In genomic region chr1:207852576-207853371, GRCh38 we compare ENCODE assay signal across 17 cellular contexts. TPM values are rescaled to one million over a fixed set of nuclear protein-coding genes. Genes with fewer than 3 reads are reported as not detected.
A peak's percentile ranks its signal among the peaks of the same experiment; 100 is the strongest.
DNase-seq lines count a peak whose midpoint lies in the region; ATAC-seq and TF ChIP-seq lines count a peak whose summit lies in the region.
"Had no signal": no experiment of that assay in that cellular context is flagged by ENCODE, and none has a peak within 500 bp of the region (broad histone marks: within the 10 kb centered on the region; RNA-seq: fewer than 3 reads in every experiment).

No MANE protein-coding gene starts in this region.

- CTCF ChIA-PET in WTC11 (lab: Charles Lee) = interaction anchor here (1.3 to 1.5 kb wide), 3 partner anchors 9 to 32 kb away, joined by 3 to 8 read pairs (median 3); no protein-coding TSS in a partner anchor

- H3K14ac ChIP-seq in mesenchymal stem cell (ENCODE audit: low read length in 2 of 2) = no peak overlapping the region

- no peak overlapping the region for H3K4me2 ChIP-seq in mesenchymal stem cell (ENCODE audit: low read length, poor library complexity, severe bottlenecking)

- ATAC-seq in activated naive CD8-positive, alpha-beta T cell treated with anti-CD3 and anti-CD28 coated beads, Interleukin-2, amount 10 ng/mL, durations not matched to agents 7 days and 5 days (ENCODE audit: low read depth) = no peak
- ATAC-seq in WTC11 = peak; percentile 47; the same call in 1 of the 2 replicates
- no peak for ATAC-seq in GM18873 (IDR thresholded peaks at IDR 0.05; ENCODE audit: low FRiP score, unreplicated experiment)

- no peak overlapping the region for H3K23ac ChIP-seq in mesenchymal stem cell (ENCODE audit: low read length in 2 of 2)

- in situ Hi-C loops in ACHN (cut with HindIII; ENCODE audit: low pct_ligation_motif_present, low pct_unique_long_range_greater_than_20kb, low sequenced_read_pairs) = no loop called here

- H3K27ac Mint-ChIP-seq in activated naive CD8-positive, alpha-beta T cell treated with anti-CD3 and anti-CD28 coated beads, Interleukin-2, amount 10 ng/mL, durations not matched to agents 7 days and 5 days = peak overlapping the region; percentile 47
- no peak overlapping the region for H3K27ac Mint-ChIP-seq in activated naive CD8-positive, alpha-beta T cell treated with anti-CD3 and anti-CD28 coated beads for 36 hours
- H3K27ac Mint-ChIP-seq in WTC11 (no peak overlapping the region), type B pancreatic cell (no peak overlapping the region)

- H3K27me3 ChIP-seq in mesenchymal stem cell (ENCODE audit: control insufficient read depth in 1 of 2, insufficient read depth in 1 of 2, low read length in 2 of 2) (no peaks in the 10 kb centered on the region), thyroid gland (no peaks in the 10 kb centered on the region)
- H3K27me3 ChIP-seq: adrenal gland, right lobe of liver had no signal

- intact Hi-C loops in thyroid gland (cut with DNase I) = no loop called here

- H3K4me1 Mint-ChIP-seq in activated naive CD8-positive, alpha-beta T cell treated with anti-CD3 and anti-CD28 coated beads, Interleukin-2, amount 10 ng/mL, durations not matched to agents 7 days and 5 days = peaks cover 62% of the 10 kb centered on the region
- peaks cover 70% of the 10 kb centered on the region for H3K4me1 Mint-ChIP-seq in activated naive CD8-positive, alpha-beta T cell treated with anti-CD3 and anti-CD28 coated beads for 36 hours
- H3K4me1 Mint-ChIP-seq in WTC11 (peaks cover 11% of the 10 kb centered on the region), type B pancreatic cell (ENCODE audit: unreplicated experiment) (peaks cover 17% of the 10 kb centered on the region)

- no peak overlapping the region for H2AFZ ChIP-seq in mesenchymal stem cell (ENCODE audit: low read depth, low read length)

- H3K18ac ChIP-seq in mesenchymal stem cell (ENCODE audit: low read depth in 1 of 2, low read length in 2 of 2) = no peak overlapping the region

- no peak overlapping the region for H2BK5ac ChIP-seq in mesenchymal stem cell (ENCODE audit: low read depth, low read length, poor library complexity, severe bottlenecking)

- WGBS in mesenchymal stem cell = 89% methylated on average over 9 of the region's 9 CpGs
- WGBS in thyroid gland, 2 donors = 63 to 74% methylated on average over 9 of the region's 9 CpGs

- no peak for DNase-seq in activated naive CD8-positive, alpha-beta T cell treated with anti-CD3 and anti-CD28 coated beads, Interleukin-2, amount 10 ng/mL, durations not matched to agents 7 days and 5 days
- DNase-seq in activated naive CD8-positive, alpha-beta T cell treated with anti-CD3 and anti-CD28 coated beads for 36 hours = no peak
- DNase-seq in WTC11 (ENCODE audit: low spot score) (no peak), mesenchymal stem cell (no peak), thyroid gland (no peak), ACHN (no peak), type B pancreatic cell (ENCODE audit: extremely low spot score, unreplicated experiment) (no peak)
- DNase-seq: DMS 273 treated with DMSO at 0.1 percent for 48 hours, H9, hippocampal formation, NCI-H1436, right lobe of liver, SIG-M5 had no signal

- no peak overlapping the region for H3K27ac ChIP-seq in mesenchymal stem cell (ENCODE audit: low read length, poor library complexity, severe bottlenecking)
- peak overlapping the region in 2 of 3 donors; percentile 32 to 71 for H3K27ac ChIP-seq in thyroid gland
- H3K27ac ChIP-seq: right lobe of liver had no signal

- TF ChIP-seq POLR2A in thyroid gland (IDR thresholded peaks at IDR 0.05) = no peak

- no peak overlapping the region for H2BK12ac ChIP-seq in mesenchymal stem cell (ENCODE audit: low read length in 2 of 2)

- H3K4me3 Mint-ChIP-seq in activated naive CD8-positive, alpha-beta T cell treated with anti-CD3 and anti-CD28 coated beads, Interleukin-2, amount 10 ng/mL, durations not matched to agents 7 days and 5 days = peak overlapping the region; percentile 55
- no peak overlapping the region for H3K4me3 Mint-ChIP-seq in activated naive CD8-positive, alpha-beta T cell treated with anti-CD3 and anti-CD28 coated beads for 36 hours
- H3K4me3 Mint-ChIP-seq in WTC11 = no peak overlapping the region
- no peak overlapping the region for H3K4me3 Mint-ChIP-seq in type B pancreatic cell
- H3K4me3 Mint-ChIP-seq: H9 had no signal

- peak overlapping the region; percentile 24 for H3K9ac ChIP-seq in mesenchymal stem cell (ENCODE audit: low read length)

- no peak overlapping the region for H2BK15ac ChIP-seq in mesenchymal stem cell (ENCODE audit: low read depth, poor library complexity, severe bottlenecking)

- peaks cover 20% of the 10 kb centered on the region for H3K79me1 ChIP-seq in mesenchymal stem cell (replicated peaks; ENCODE audit: low read length, poor library complexity, severe bottlenecking)

- peaks cover 42% of the 10 kb centered on the region for H3K36me3 Mint-ChIP-seq in activated naive CD8-positive, alpha-beta T cell treated with anti-CD3 and anti-CD28 coated beads, Interleukin-2, amount 10 ng/mL, durations not matched to agents 7 days and 5 days
- peaks cover 37% of the 10 kb centered on the region for H3K36me3 Mint-ChIP-seq in activated naive CD8-positive, alpha-beta T cell treated with anti-CD3 and anti-CD28 coated beads for 36 hours
- no peaks in the 10 kb centered on the region for H3K36me3 Mint-ChIP-seq in WTC11
- peaks cover 5% of the 10 kb centered on the region for H3K36me3 Mint-ChIP-seq in type B pancreatic cell

- H3K36me3 ChIP-seq in mesenchymal stem cell (ENCODE audit: control insufficient read depth in 1 of 2, insufficient read depth in 2 of 2, low read depth in 1 of 2, low read length in 2 of 2) (no peaks in the 10 kb centered on the region), thyroid gland (no peaks in the 10 kb centered on the region)
- H3K36me3 ChIP-seq: adrenal gland, right lobe of liver had no signal

- H3K9me3 Mint-ChIP-seq in activated naive CD8-positive, alpha-beta T cell treated with anti-CD3 and anti-CD28 coated beads, Interleukin-2, amount 10 ng/mL, durations not matched to agents 7 days and 5 days = no peaks in the 10 kb centered on the region
- no peaks in the 10 kb centered on the region for H3K9me3 Mint-ChIP-seq in activated naive CD8-positive, alpha-beta T cell treated with anti-CD3 and anti-CD28 coated beads for 36 hours
- H3K9me3 Mint-ChIP-seq in WTC11 = no peaks in the 10 kb centered on the region
- H3K9me3 Mint-ChIP-seq in type B pancreatic cell = no peaks in the 10 kb centered on the region
- H3K9me3 Mint-ChIP-seq: H9 had no signal

- POLR2A ChIA-PET in activated naive CD8-positive, alpha-beta T cell treated with anti-CD3 and anti-CD28 coated beads, Interleukin-2, amount 10 ng/mL, durations not matched to agents 7 days and 5 days (lab: Charles Lee) = interaction anchor here (0.6 kb wide), 1 partner anchor 9 kb away, joined by 3 read pairs; no protein-coding TSS in a partner anchor
- POLR2A ChIA-PET in WTC11 (lab: Charles Lee) = no interaction called here

- H3K27me3 Mint-ChIP-seq in activated naive CD8-positive, alpha-beta T cell treated with anti-CD3 and anti-CD28 coated beads, Interleukin-2, amount 10 ng/mL, durations not matched to agents 7 days and 5 days = no peaks in the 10 kb centered on the region
- no peaks in the 10 kb centered on the region for H3K27me3 Mint-ChIP-seq in activated naive CD8-positive, alpha-beta T cell treated with anti-CD3 and anti-CD28 coated beads for 36 hours
- no peaks in the 10 kb centered on the region for H3K27me3 Mint-ChIP-seq in WTC11 (ENCODE audit: low read depth)
- H3K27me3 Mint-ChIP-seq in type B pancreatic cell = no peaks in the 10 kb centered on the region

- no peak overlapping the region for H2AK5ac ChIP-seq in mesenchymal stem cell (ENCODE audit: low read length, severe bottlenecking)

- no peak overlapping the region for H4K8ac ChIP-seq in mesenchymal stem cell (ENCODE audit: low read length)

- no peak overlapping the region for H3K4me3 ChIP-seq in mesenchymal stem cell (ENCODE audit: insufficient read depth in 1 of 2, low read depth in 1 of 2, low read length in 2 of 2)
- H3K4me3 ChIP-seq in thyroid gland (replicated peaks in 1 of 3) = no peak overlapping the region
- H3K4me3 ChIP-seq: adrenal gland, K562, right lobe of liver had no signal

- H3K4me1 ChIP-seq in mesenchymal stem cell (ENCODE audit: control insufficient read depth, insufficient read depth, low read depth, low read length) = peaks cover 5% of the 10 kb centered on the region
- peaks cover 21 to 56% of the 10 kb centered on the region in 2 donors for H3K4me1 ChIP-seq in thyroid gland

- H3K4ac ChIP-seq in mesenchymal stem cell (ENCODE audit: low read depth in 1 of 2, low read length in 2 of 2) = no peak overlapping the region

- no peak overlapping the region for H2BK120ac ChIP-seq in mesenchymal stem cell (ENCODE audit: low read depth, low read length)

- no peaks in the 10 kb centered on the region for H3K9me3 ChIP-seq in mesenchymal stem cell (ENCODE audit: control insufficient read depth, low read length)
- H3K9me3 ChIP-seq in thyroid gland = no peaks in the 10 kb centered on the region
- H3K9me3 ChIP-seq: adrenal gland, right lobe of liver had no signal

- no peak overlapping the region for H4K91ac ChIP-seq in mesenchymal stem cell (ENCODE audit: low read length)

- no peak for TF ChIP-seq CTCF in WTC11 (IDR thresholded peaks at IDR 0.05)
- TF ChIP-seq CTCF in thyroid gland (IDR thresholded peaks at IDR 0.05) = no peak
- no peak for TF ChIP-seq CTCF in type B pancreatic cell (conservative IDR thresholded peaks at IDR 0.05)

TF ChIP-seq in WTC11, 78 proteins besides CTCF, POLR2A, EP300 and RAD21:
- TF ChIP-seq PRRX2 (CRISPR knock-in tag; IDR thresholded peaks at IDR 0.05) = no peak
- TF ChIP-seq SMAD3 (CRISPR knock-in tag; IDR thresholded peaks at IDR 0.05; ENCODE audit: borderline replicate concordance) = no peak
- no peak for TF ChIP-seq GTF2I (CRISPR knock-in tag; conservative IDR thresholded peaks at IDR 0.05)
- TF ChIP-seq USF2 (CRISPR knock-in tag; IDR thresholded peaks at IDR 0.05) = no peak

RNA-seq across cellular contexts. Expression of gene CD34, which starts 58.2 kb away (rescaled TPM):
- not detected for total RNA-seq in activated naive CD8-positive, alpha-beta T cell treated with anti-CD3 and anti-CD28 coated beads, Interleukin-2, amount 10 ng/mL, durations not matched to agents 7 days and 5 days
- total RNA-seq in activated naive CD8-positive, alpha-beta T cell treated with anti-CD3 and anti-CD28 coated beads for 36 hours = under 1 TPM in 1 of 2 experiments, not detected in 1; 0.02 TPM
- 0.18 to 0.35 TPM (median 0.27 TPM) in 3 replicates for total RNA-seq in WTC11 (2021)
- 0.10 TPM for polyA plus RNA-seq in mesenchymal stem cell (2013, experiment 1 of 2)
- polyA plus RNA-seq in mesenchymal stem cell (2013, experiment 2 of 2) = 0.10 TPM
- total RNA-seq in thyroid gland = 10 to 100 TPM; 20.7 to 38.8 (median 27.8) TPM
- total RNA-seq in type B pancreatic cell (ENCODE audit: low replicate concordance) = 0.34 TPM in 1 of 2 replicates, not detected in the other
- total RNA-seq: K562 had no signal
- polyA plus RNA-seq: K562, neural cell had no signal

Comparison
In these comparisons a context has a peak if more than half of its experiments do, and no peak if none do; other contexts are left out.
1. RNA of gene CD34, which starts 58.2 kb away (total RNA-seq): 20.7 to 38.8 TPM in thyroid gland; 0.18 to 0.35 TPM in WTC11, 0.34 TPM in type B pancreatic cell, 0.02 TPM in activated naive CD8-positive, alpha-beta T cell treated with anti-CD3 and anti-CD28 coated beads for 36 hours and not detected in activated naive CD8-positive, alpha-beta T cell treated with anti-CD3 and anti-CD28 coated beads, Interleukin-2, amount 10 ng/mL, durations not matched to agents 7 days and 5 days; every median in the first group is over 10 times any median in the second.